In the genomic region with DNA sequence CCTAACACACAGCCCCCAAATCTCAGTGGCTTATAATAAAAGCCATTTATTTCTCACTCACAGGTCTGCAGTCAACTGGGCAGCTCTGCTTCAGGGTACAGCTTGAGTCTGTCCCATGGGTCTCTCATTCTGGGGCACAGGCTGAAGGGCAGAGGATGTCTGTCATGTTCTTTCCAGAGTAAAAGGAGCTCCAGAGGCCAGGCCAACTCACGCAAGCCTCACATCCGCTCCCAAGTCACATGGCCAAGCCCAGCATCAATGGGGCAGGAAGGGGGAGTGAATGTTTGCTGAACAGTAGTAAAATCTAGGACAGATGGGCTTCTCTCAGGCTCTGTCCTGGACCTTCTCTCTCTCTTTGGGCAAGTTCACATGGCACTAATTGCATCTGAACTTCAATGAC, we compare ENCODE assay signal across 9 cellular contexts. TPM values are rescaled to one million over a fixed set of nuclear protein-coding genes. Genes with fewer than 3 reads are reported as not detected.
A peak's percentile ranks its signal among the peaks of the same experiment; 100 is the strongest.
DNase-seq lines count a peak whose midpoint lies in the region; ATAC-seq and TF ChIP-seq lines count a peak whose summit lies in the region.
"Had no signal": no experiment of that assay in that cellular context is flagged by ENCODE, and none has a peak within 500 bp of the region (broad histone marks: within the 10 kb centered on the region; RNA-seq: fewer than 3 reads in every experiment).

No MANE protein-coding gene starts in this region.

- DNase-seq in DMS153 (lab: John Stamatoyannopoulos, UW), result peak; percentile 52
- no peak for DNase-seq in DMS153 treated with DMSO at 0.1 percent for 48 hours (lab: John Stamatoyannopoulos, UW; ENCODE audit: unreplicated experiment)
- peak; percentile 29 to 41 for DNase-seq in activated T-cell treated with anti-CD3 and anti-CD28 coated beads, Interleukin-2, amount 50 U/mL, for 48 hours
- peak; percentile 36 to 68 for DNase-seq in heart right ventricle
- no peak for DNase-seq in stimulated activated naive B cell treated with anti-CD40 and anti-IgM and Interleukin-4, amounts not matched to agents 10 μg/mL and 1 μg/mL and 100 μg/mL, for 72 hours
- no peak for DNase-seq in NCI-H1048 (lab: John Stamatoyannopoulos, UW)
- no peak for DNase-seq in G401 (ENCODE audit: low spot score)
- DNase-seq: 8988T had no signal

- ATAC-seq in heart right ventricle, result peak; percentile 56 to 91 (median 85)
- ATAC-seq in stimulated activated naive B cell treated with anti-CD40 and anti-IgM and Interleukin-4, amounts not matched to agents 10 μg/mL and 1 μg/mL and 100 μg/mL, for 72 hours (replicated peaks), result no peak

- peak overlapping the region; percentile 46 for H3K4me2 ChIP-seq in skeletal muscle satellite cell (ENCODE audit: low read length)

- TF ChIP-seq CTCF in heart right ventricle (IDR thresholded peaks at IDR 0.05), result no peak

- WGBS in heart right ventricle, 2 donors, result 27 to 41% methylated on average over 2 of the region's 2 CpGs

- H3K27ac ChIP-seq in heart right ventricle, result peak overlapping the region in 9 of 10 donors; percentile 2 to 67 (median 31)

- H3K36me3 Mint-ChIP-seq in stimulated activated naive B cell treated with anti-CD40 and anti-IgM and Interleukin-4, amounts not matched to agents 10 μg/mL and 1 μg/mL and 100 μg/mL, for 72 hours, result no peaks in the 10 kb centered on the region

- H3K27me3 ChIP-seq in heart right ventricle (no peaks in the 10 kb centered on the region), skeletal muscle satellite cell (ENCODE audit: control insufficient read depth, insufficient read depth, low read length) (peaks cover 16% of the 10 kb centered on the region)

- intact Hi-C loops in heart right ventricle (cut with DNase I), result loop anchor here in 2 of 10 donors (5.0 kb wide), 3 partner anchors 59 to 346 kb away; no protein-coding TSS in a partner anchor

- peaks cover 29 to 34% of the 10 kb centered on the region in 2 donors for H3K27me3 Mint-ChIP-seq in stimulated activated naive B cell treated with anti-CD40 and anti-IgM and Interleukin-4, amounts not matched to agents 10 μg/mL and 1 μg/mL and 100 μg/mL, for 72 hours

- in situ Hi-C loops in G401 (cut with HindIII; ENCODE audit: low sequenced_read_pairs), result no loop called here

- H3K9me3 Mint-ChIP-seq in stimulated activated naive B cell treated with anti-CD40 and anti-IgM and Interleukin-4, amounts not matched to agents 10 μg/mL and 1 μg/mL and 100 μg/mL, for 72 hours, result no peaks in the 10 kb centered on the region

- peaks cover 20 to 23% of the 10 kb centered on the region in 2 donors for H3K4me1 Mint-ChIP-seq in stimulated activated naive B cell treated with anti-CD40 and anti-IgM and Interleukin-4, amounts not matched to agents 10 μg/mL and 1 μg/mL and 100 μg/mL, for 72 hours

- H3K9me3 ChIP-seq in heart right ventricle, result no peaks in the 10 kb centered on the region
- H3K9me3 ChIP-seq in skeletal muscle satellite cell (replicated peaks; ENCODE audit: low read length), result no peaks in the 10 kb centered on the region

- peak overlapping the region in 2 of 10 donors; percentile 2 to 6 for H3K4me3 ChIP-seq in heart right ventricle
- H3K4me3 ChIP-seq in skeletal muscle satellite cell (ENCODE audit: low read length), result no peak overlapping the region

- no peak overlapping the region for H3K4me3 Mint-ChIP-seq in stimulated activated naive B cell treated with anti-CD40 and anti-IgM and Interleukin-4, amounts not matched to agents 10 μg/mL and 1 μg/mL and 100 μg/mL, for 72 hours

- H3K9ac ChIP-seq in skeletal muscle satellite cell (ENCODE audit: low read depth, low read length), result peak overlapping the region; percentile 8

- H3K4me1 ChIP-seq in heart right ventricle (peaks cover 0 to 27% (median 22%) of the 10 kb centered on the region in 9 donors), skeletal muscle satellite cell (ENCODE audit: control insufficient read depth, insufficient read depth, low read length) (peaks cover 20% of the 10 kb centered on the region)

- H3K36me3 ChIP-seq in heart right ventricle (no peaks in the 10 kb centered on the region), skeletal muscle satellite cell (ENCODE audit: insufficient read depth, low read length) (no peaks in the 10 kb centered on the region)

- no peak overlapping the region for H3K27ac Mint-ChIP-seq in stimulated activated naive B cell treated with anti-CD40 and anti-IgM and Interleukin-4, amounts not matched to agents 10 μg/mL and 1 μg/mL and 100 μg/mL, for 72 hours

RNA-seq across cellular contexts. Expression of a gene that starts 7.1 kb away (rescaled TPM):
- total RNA-seq in heart right ventricle, result 10 to 100 TPM; 33.7 to 71.9 (median 52.8) TPM
- polyA plus RNA-seq in heart right ventricle, result 10 to 100 TPM; 17.6 to 58.8 TPM
- 15.0 and 16.6 TPM in 2 replicates for total RNA-seq in skeletal muscle satellite cell (2012; rRNA removed)
- 64.0 and 71.2 TPM in 2 replicates for total RNA-seq in G401 (2014; rRNA removed; shearing (Covaris generic))

Comparison
In these comparisons a context has a peak if more than half of its experiments do, and no peak if none do; other contexts are left out.
1. DNase-seq: peak in DMS153 (single experiment), activated T-cell treated with anti-CD3 and anti-CD28 coated beads, Interleukin-2, amount 50 U/mL, for 48 hours (2 of 2) and heart right ventricle (2 of 2); none in DMS153 treated with DMSO at 0.1 percent for 48 hours (single experiment), stimulated activated naive B cell treated with anti-CD40 and anti-IgM and Interleukin-4, amounts not matched to agents 10 μg/mL and 1 μg/mL and 100 μg/mL, for 72 hours (single experiment), NCI-H1048 (single experiment) and G401 (single experiment).
2. ATAC-seq: peak in heart right ventricle (8 of 8); none in stimulated activated naive B cell treated with anti-CD40 and anti-IgM and Interleukin-4, amounts not matched to agents 10 μg/mL and 1 μg/mL and 100 μg/mL, for 72 hours (0 of 2).